In the genomic region with DNA sequence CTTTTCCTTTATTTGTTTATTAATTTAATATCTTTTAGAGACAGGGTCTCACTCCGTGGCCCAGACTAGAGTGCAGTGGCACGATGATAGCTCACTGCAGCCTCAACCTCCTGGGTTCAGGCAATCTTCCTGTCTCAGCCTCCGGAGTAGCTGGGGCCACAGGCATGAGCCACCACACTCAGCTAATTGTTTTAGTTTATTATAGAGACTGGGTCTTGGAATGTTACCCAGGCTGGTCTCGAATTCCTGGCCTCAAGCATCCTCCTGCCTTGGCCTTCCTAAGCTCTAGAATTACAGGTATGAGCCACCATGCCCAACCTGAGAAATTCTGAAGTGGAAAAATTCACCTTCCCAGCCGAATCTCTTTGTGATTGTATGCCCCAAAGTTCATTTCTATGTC, we compare ENCODE assay signal across 26 cellular contexts.
"Had no signal": no experiment of that assay in that cellular context is flagged by ENCODE, and none has a peak within 500 bp of the region (broad histone marks: within the 10 kb centered on the region; RNA-seq: fewer than 3 reads in every experiment).

No MANE protein-coding gene starts in this region.

- H3K27ac Mint-ChIP-seq: activated CD4-positive, alpha-beta memory T cell treated with anti-CD3 and anti-CD28 coated beads for 36 hours; activated CD4-positive, alpha-beta T cell treated with anti-CD3 and anti-CD28 coated beads, Interleukin-2, amount 10 ng/mL, durations not matched to agents 24 days and 14 days; activated naive CD4-positive, alpha-beta T cell treated with anti-CD3 and anti-CD28 coated beads, Interleukin-2, amount 50 U/mL, for 24 hours; activated naive CD8-positive, alpha-beta T cell treated with anti-CD3 and anti-CD28 coated beads, Interleukin-2, amount 50 U/mL, for 24 hours; activated T-helper 2 cell treated with anti-CD3 and anti-CD28 coated beads, Interferon-gamma antibody, Interleukin-2, Interleukin-4, amounts not matched to agents 10 μg/mL and 5 μg/mL and 100 μg/mL, durations not matched to agents 14 hours and 24 hours and 36 hours; effector memory CD8-positive, alpha-beta T cell; natural killer cell; T-helper 1 cell treated with Interleukin-12 subunit alpha and Interleukin-12 subunit beta and Interleukin-4 antibody, amounts not matched to agents 30 μg/mL and 1 μg/mL, for 36 hours had no signal

- H3K4me2 ChIP-seq: hepatocyte had no signal

- DNase-seq: activated CD4-positive, alpha-beta memory T cell treated with anti-CD3 and anti-CD28 coated beads for 36 hours; activated CD4-positive, alpha-beta T cell treated with anti-CD3 and anti-CD28 coated beads, Interleukin-2, amount 10 ng/mL, durations not matched to agents 24 days and 14 days; activated CD8-positive, alpha-beta memory T cell treated with anti-CD3 and anti-CD28 coated beads, Interleukin-2, amount 50 U/mL, for 48 hours; activated naive CD8-positive, alpha-beta T cell treated with anti-CD3 and anti-CD28 coated beads, Interleukin-2, amount 50 U/mL, for 24 hours; activated T-cell treated with anti-CD3 and anti-CD28 coated beads, Interleukin-2, amount 50 U/mL, for 4 hours; amygdala; caudate nucleus; cortex of kidney; effector memory CD8-positive, alpha-beta T cell; erythroblast; gastrocnemius medialis; glutamatergic neuron; kidney; left colon; natural killer cell; right lobe of liver; stimulated activated CD4-positive, alpha-beta T cell treated with anti-CD3 and anti-CD28 coated beads, Interleukin-2, amount 100 ng/mL, for 48 hours; stimulated activated naive CD4-positive, alpha-beta T cell treated with Interleukin-2 at 50 U/mL for 16 hours; T-helper 9 cell; transverse colon; WERI-Rb-1 had no signal

- H3K4me1 ChIP-seq: right lobe of liver had no signal

- H3K36me3 ChIP-seq: gastrocnemius medialis, right lobe of liver, transverse colon, WERI-Rb-1 had no signal

- H3K27ac ChIP-seq: hepatocyte, right lobe of liver, transverse colon had no signal

- H3K4me3 Mint-ChIP-seq: activated CD4-positive, alpha-beta memory T cell treated with anti-CD3 and anti-CD28 coated beads for 36 hours; activated CD4-positive, alpha-beta T cell treated with anti-CD3 and anti-CD28 coated beads, Interleukin-2, amount 10 ng/mL, durations not matched to agents 24 days and 14 days; activated naive CD4-positive, alpha-beta T cell treated with anti-CD3 and anti-CD28 coated beads, Interleukin-2, amount 50 U/mL, for 24 hours; activated naive CD8-positive, alpha-beta T cell treated with anti-CD3 and anti-CD28 coated beads, Interleukin-2, amount 50 U/mL, for 24 hours; activated T-cell treated with anti-CD3 and anti-CD28 coated beads, Interleukin-2, amount 50 U/mL, for 4 hours; effector memory CD8-positive, alpha-beta T cell; natural killer cell; T-helper 1 cell treated with Interleukin-12 subunit alpha and Interleukin-12 subunit beta and Interleukin-4 antibody, amounts not matched to agents 30 μg/mL and 1 μg/mL, for 36 hours had no signal

- H3K4me1 Mint-ChIP-seq: activated naive CD4-positive, alpha-beta T cell treated with anti-CD3 and anti-CD28 coated beads, Interleukin-2, amount 50 U/mL, for 24 hours; activated naive CD8-positive, alpha-beta T cell treated with anti-CD3 and anti-CD28 coated beads, Interleukin-2, amount 50 U/mL, for 24 hours had no signal

- H3K27me3 Mint-ChIP-seq: activated CD4-positive, alpha-beta memory T cell treated with anti-CD3 and anti-CD28 coated beads for 36 hours; activated CD4-positive, alpha-beta T cell treated with anti-CD3 and anti-CD28 coated beads, Interleukin-2, amount 10 ng/mL, durations not matched to agents 24 days and 14 days; activated naive CD4-positive, alpha-beta T cell treated with anti-CD3 and anti-CD28 coated beads, Interleukin-2, amount 50 U/mL, for 24 hours; activated naive CD8-positive, alpha-beta T cell treated with anti-CD3 and anti-CD28 coated beads, Interleukin-2, amount 50 U/mL, for 24 hours; effector memory CD8-positive, alpha-beta T cell had no signal

- H3K79me2 ChIP-seq: hepatocyte had no signal

- ATAC-seq: activated CD4-positive, CD25-positive, alpha-beta regulatory T cell treated with anti-CD3 and anti-CD28 coated beads, Interleukin-2, amount 50 U/mL, for 24 hours; activated naive CD8-positive, alpha-beta T cell treated with anti-CD3 and anti-CD28 coated beads, Interleukin-2, amount 50 U/mL, for 24 hours; activated T-cell treated with anti-CD3 and anti-CD28 coated beads, Interleukin-2, amount 50 U/mL, for 4 hours; effector memory CD8-positive, alpha-beta T cell; gastrocnemius medialis; left colon; natural killer cell; right lobe of liver had no signal

- H3K4me3 ChIP-seq: gastrocnemius medialis, hepatocyte, right lobe of liver, transverse colon had no signal

- H3K36me3 Mint-ChIP-seq: activated CD4-positive, alpha-beta memory T cell treated with anti-CD3 and anti-CD28 coated beads for 36 hours; activated naive CD4-positive, alpha-beta T cell treated with anti-CD3 and anti-CD28 coated beads, Interleukin-2, amount 50 U/mL, for 24 hours; natural killer cell had no signal

- H3K9me3 ChIP-seq: gastrocnemius medialis, right lobe of liver, transverse colon had no signal

- H3K9me3 Mint-ChIP-seq: activated CD4-positive, alpha-beta memory T cell treated with anti-CD3 and anti-CD28 coated beads for 36 hours; activated CD4-positive, alpha-beta T cell treated with anti-CD3 and anti-CD28 coated beads, Interleukin-2, amount 10 ng/mL, durations not matched to agents 24 days and 14 days; activated naive CD4-positive, alpha-beta T cell treated with anti-CD3 and anti-CD28 coated beads, Interleukin-2, amount 50 U/mL, for 24 hours; activated naive CD8-positive, alpha-beta T cell treated with anti-CD3 and anti-CD28 coated beads, Interleukin-2, amount 50 U/mL, for 24 hours; activated T-helper 2 cell treated with anti-CD3 and anti-CD28 coated beads, Interferon-gamma antibody, Interleukin-2, Interleukin-4, amounts not matched to agents 10 μg/mL and 5 μg/mL and 100 μg/mL, durations not matched to agents 14 hours and 24 hours and 36 hours; effector memory CD8-positive, alpha-beta T cell; natural killer cell; T-helper 1 cell treated with Interleukin-12 subunit alpha and Interleukin-12 subunit beta and Interleukin-4 antibody, amounts not matched to agents 30 μg/mL and 1 μg/mL, for 36 hours had no signal

- H3K27me3 ChIP-seq: gastrocnemius medialis, hepatocyte, right lobe of liver, transverse colon had no signal
